In the genomic region with DNA sequence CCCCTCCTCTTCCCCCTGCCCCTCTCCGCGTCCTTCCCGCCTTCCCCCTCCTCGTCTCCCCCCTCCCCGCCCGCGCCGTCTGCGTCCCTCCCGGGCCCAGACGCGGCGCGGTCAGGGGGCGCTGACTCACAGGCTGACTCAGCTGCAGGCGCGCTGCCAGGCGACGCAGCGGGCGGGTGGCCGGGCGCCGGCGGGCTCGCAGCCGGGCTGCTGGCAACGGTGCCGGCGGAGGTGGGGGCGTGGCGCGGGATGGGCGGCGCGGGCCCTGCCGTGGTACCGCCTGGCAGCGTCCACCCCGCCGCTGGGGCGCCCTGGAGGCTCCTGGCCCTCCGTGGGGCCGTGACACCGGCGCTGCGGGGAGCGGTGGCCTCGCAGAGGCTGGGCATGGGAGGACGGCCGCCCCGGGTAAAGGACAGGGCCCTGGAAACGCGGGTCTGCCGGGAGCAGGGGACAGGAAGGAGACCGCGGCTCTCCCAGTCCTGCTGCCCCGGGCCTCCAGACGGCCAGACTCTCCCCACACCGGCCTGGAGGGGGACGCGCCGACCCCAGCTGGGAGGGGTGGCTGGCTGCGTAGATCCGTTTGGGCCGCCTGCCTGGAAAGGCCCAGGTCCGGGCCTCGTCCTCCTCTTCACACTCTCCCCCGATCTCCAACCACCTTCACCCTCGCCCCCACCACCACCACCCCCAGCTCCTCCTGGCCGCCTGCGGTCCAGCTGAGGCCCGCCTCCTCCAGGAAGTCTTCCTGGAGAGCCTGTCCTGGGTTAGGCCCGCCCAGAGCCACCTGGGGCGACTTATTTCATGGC, we compare ENCODE assay signal across 1 cellular context.
TF ChIP-seq lines count a peak whose summit lies in the region.

No MANE protein-coding gene starts in this region.

TF ChIP-seq in K562, 482 proteins besides CTCF, POLR2A, EP300 and RAD21 (continued from another document and continues in another):
- TF ChIP-seq, protein P1, sequence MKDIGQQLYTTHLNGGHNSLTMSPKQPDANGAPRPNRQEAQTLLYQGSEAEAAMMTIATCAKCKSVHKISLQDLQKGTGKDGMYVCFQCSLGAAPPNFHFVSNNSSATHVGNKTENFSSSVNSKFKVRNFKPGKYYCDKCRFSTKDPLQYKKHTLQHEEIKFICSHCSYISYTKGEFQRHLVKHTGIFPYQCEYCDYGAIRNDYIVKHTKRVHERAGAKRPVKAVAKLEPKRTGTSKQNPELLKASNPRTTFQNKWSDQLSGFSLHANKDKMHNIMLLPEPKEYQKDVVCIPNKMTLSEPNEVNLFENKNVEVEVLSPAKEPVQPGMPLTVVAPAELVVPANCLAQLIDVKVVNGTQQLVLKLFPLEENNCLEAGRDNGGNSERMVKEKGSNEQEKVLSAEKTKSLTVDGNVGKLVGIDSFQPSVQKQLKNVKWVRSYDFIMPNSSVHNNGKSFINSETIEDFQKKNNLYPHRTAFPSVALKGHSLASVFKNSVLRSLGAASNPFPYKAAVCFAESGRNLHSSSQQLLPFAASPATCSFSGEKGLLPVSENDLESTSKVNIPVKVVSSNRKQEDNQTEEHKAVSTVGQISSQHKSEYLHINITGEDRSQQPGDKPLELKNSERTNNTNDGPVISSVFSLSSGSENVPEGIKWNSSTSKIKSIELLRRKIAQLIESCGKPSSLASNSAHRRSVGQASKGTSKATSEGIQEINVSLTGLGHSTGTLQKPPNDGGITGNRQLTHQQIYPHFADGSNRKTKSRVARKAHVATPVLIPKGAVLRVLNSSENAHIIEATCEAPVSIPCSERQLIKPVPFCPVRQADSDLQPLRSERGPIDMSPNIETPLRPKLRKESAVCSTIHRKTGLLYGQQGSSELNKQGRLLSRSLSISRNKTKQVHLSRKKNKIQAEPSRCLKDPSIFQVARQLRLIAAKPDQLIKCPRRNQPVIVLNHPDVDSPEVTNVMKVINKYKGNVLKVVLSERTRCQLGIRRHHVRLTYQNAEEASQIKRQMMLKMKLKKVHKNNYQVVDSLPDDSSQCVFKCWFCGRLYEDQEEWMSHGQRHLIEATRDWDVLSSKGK (CRISPR knock-in tag; IDR thresholded peaks at IDR 0.05): no peak
- TF ChIP-seq NFIC (IDR thresholded peaks at IDR 0.05) (peak; percentile 89), POLR2AphosphoS5 (IDR thresholded peaks at IDR 0.05; ENCODE audit: control insufficient read depth, insufficient read depth, low read depth, low read length) (peak; percentile 47; the same call in 1 of the 2 replicates), ZNF696 (CRISPR knock-in tag; conservative IDR thresholded peaks at IDR 0.05) (no peak), POLR3G (IDR thresholded peaks at IDR 0.05; ENCODE audit: extremely low read depth, insufficient read length, insufficient replicate concordance) (no peak), SREBF1 (IDR thresholded peaks at IDR 0.05; ENCODE audit: borderline replicate concordance, low read depth, low read length) (no peak), ZNF311 (CRISPR knock-in tag; IDR thresholded peaks at IDR 0.05) (no peak), HIVEP1 (CRISPR knock-in tag; IDR thresholded peaks at IDR 0.05) (no peak), SMARCC2 (IDR thresholded peaks at IDR 0.05; ENCODE audit: low read depth) (peak; percentile 25; the same call in 1 of the 2 replicates), PHF21A (IDR thresholded peaks at IDR 0.05; ENCODE audit: borderline replicate concordance, low read depth) (no peak), E2F3 (CRISPR knock-in tag; IDR thresholded peaks at IDR 0.05) (no peak), HDAC8 (tag; IDR thresholded peaks at IDR 0.05) (no peak), POLR2AphosphoS2 (IDR thresholded peaks at IDR 0.05; ENCODE audit: low read length) (no peak), YY1 (IDR thresholded peaks at IDR 0.05; ENCODE audit: borderline replicate concordance in 1 of 3, control insufficient read depth in 1 of 3, extremely low read depth in 1 of 3, insufficient read depth in 3 of 3, insufficient read length in 1 of 3, insufficient replicate concordance in 2 of 3, low read depth in 1 of 3, low read length in 2 of 3) (peak in 1 of 3 experiments; percentile 70), XRCC5 (IDR thresholded peaks at IDR 0.05; ENCODE audit: low read depth, low read length) (0 out of 2 replicates have a peak, but pooled peaks have one; percentile 49), RBM14 (IDR thresholded peaks at IDR 0.05; ENCODE audit: borderline replicate concordance, insufficient read depth, low read depth, low read length) (no peak), EWSR1 (IDR thresholded peaks at IDR 0.05; ENCODE audit: borderline replicate concordance, low read depth, partially characterized antibody) (no peak), TSC22D4 (tag; IDR thresholded peaks at IDR 0.05) (no peak), NFATC3 (IDR thresholded peaks at IDR 0.05) (no peak), CEBPG (CRISPR knock-in tag; IDR thresholded peaks at IDR 0.05) (no peak), CEBPG (tag; conservative IDR thresholded peaks at IDR 0.05 in 1 of 2, IDR thresholded peaks at IDR 0.05 in 1 of 2) (no peak), NFE2 (IDR thresholded peaks at IDR 0.05; ENCODE audit: low read depth) (peak; percentile 86), NCOA6 (IDR thresholded peaks at IDR 0.05) (no peak), OTX1 (CRISPR knock-in tag; IDR thresholded peaks at IDR 0.05) (no peak), NFIX (CRISPR knock-in tag; IDR thresholded peaks at IDR 0.05; ENCODE audit: low read depth) (no peak), SMARCB1 (IDR thresholded peaks at IDR 0.05; ENCODE audit: insufficient read length, low read depth) (no peak), ELF2 (CRISPR knock-in tag; IDR thresholded peaks at IDR 0.05) (0 out of 2 replicates have a peak, but pooled peaks have one; percentile 14), HDAC1 (IDR thresholded peaks at IDR 0.05) (peak in 1 of 2 experiments; percentile 56; a peak in 1 of 4 replicates), SAFB (IDR thresholded peaks at IDR 0.05; ENCODE audit: borderline replicate concordance, low read depth, low read length) (0 out of 2 replicates have a peak, but pooled peaks have one; percentile 13), TAF9B (IDR thresholded peaks at IDR 0.05; ENCODE audit: partially characterized antibody) (no peak), ZKSCAN3 (CRISPR knock-in tag; IDR thresholded peaks at IDR 0.05) (no peak), MEF2A (IDR thresholded peaks at IDR 0.05; ENCODE audit: control insufficient read depth, low read depth, low read length) (no peak), NFRKB (IDR thresholded peaks at IDR 0.05; ENCODE audit: low read depth) (peak; percentile 30; the same call in 1 of the 2 replicates)
- TF ChIP-seq, protein P2, sequence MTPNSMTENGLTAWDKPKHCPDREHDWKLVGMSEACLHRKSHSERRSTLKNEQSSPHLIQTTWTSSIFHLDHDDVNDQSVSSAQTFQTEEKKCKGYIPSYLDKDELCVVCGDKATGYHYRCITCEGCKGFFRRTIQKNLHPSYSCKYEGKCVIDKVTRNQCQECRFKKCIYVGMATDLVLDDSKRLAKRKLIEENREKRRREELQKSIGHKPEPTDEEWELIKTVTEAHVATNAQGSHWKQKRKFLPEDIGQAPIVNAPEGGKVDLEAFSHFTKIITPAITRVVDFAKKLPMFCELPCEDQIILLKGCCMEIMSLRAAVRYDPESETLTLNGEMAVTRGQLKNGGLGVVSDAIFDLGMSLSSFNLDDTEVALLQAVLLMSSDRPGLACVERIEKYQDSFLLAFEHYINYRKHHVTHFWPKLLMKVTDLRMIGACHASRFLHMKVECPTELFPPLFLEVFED (CRISPR knock-in tag; conservative IDR thresholded peaks at IDR 0.05): no peak
- TF ChIP-seq, protein P3, sequence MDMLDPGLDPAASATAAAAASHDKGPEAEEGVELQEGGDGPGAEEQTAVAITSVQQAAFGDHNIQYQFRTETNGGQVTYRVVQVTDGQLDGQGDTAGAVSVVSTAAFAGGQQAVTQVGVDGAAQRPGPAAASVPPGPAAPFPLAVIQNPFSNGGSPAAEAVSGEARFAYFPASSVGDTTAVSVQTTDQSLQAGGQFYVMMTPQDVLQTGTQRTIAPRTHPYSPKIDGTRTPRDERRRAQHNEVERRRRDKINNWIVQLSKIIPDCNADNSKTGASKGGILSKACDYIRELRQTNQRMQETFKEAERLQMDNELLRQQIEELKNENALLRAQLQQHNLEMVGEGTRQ (CRISPR knock-in tag; IDR thresholded peaks at IDR 0.05): no peak
- TF ChIP-seq, protein P4, sequence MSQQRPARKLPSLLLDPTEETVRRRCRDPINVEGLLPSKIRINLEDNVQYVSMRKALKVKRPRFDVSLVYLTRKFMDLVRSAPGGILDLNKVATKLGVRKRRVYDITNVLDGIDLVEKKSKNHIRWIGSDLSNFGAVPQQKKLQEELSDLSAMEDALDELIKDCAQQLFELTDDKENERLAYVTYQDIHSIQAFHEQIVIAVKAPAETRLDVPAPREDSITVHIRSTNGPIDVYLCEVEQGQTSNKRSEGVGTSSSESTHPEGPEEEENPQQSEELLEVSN (IDR thresholded peaks at IDR 0.05; ENCODE audit: borderline replicate concordance in 1 of 2, extremely low read depth in 1 of 2, insufficient read depth in 1 of 2, insufficient read length in 1 of 2, low read depth in 1 of 2, low read length in 1 of 2, poor library complexity in 1 of 2, severe bottlenecking in 1 of 2): peak; percentile 41 to 84
- TF ChIP-seq, protein P5, sequence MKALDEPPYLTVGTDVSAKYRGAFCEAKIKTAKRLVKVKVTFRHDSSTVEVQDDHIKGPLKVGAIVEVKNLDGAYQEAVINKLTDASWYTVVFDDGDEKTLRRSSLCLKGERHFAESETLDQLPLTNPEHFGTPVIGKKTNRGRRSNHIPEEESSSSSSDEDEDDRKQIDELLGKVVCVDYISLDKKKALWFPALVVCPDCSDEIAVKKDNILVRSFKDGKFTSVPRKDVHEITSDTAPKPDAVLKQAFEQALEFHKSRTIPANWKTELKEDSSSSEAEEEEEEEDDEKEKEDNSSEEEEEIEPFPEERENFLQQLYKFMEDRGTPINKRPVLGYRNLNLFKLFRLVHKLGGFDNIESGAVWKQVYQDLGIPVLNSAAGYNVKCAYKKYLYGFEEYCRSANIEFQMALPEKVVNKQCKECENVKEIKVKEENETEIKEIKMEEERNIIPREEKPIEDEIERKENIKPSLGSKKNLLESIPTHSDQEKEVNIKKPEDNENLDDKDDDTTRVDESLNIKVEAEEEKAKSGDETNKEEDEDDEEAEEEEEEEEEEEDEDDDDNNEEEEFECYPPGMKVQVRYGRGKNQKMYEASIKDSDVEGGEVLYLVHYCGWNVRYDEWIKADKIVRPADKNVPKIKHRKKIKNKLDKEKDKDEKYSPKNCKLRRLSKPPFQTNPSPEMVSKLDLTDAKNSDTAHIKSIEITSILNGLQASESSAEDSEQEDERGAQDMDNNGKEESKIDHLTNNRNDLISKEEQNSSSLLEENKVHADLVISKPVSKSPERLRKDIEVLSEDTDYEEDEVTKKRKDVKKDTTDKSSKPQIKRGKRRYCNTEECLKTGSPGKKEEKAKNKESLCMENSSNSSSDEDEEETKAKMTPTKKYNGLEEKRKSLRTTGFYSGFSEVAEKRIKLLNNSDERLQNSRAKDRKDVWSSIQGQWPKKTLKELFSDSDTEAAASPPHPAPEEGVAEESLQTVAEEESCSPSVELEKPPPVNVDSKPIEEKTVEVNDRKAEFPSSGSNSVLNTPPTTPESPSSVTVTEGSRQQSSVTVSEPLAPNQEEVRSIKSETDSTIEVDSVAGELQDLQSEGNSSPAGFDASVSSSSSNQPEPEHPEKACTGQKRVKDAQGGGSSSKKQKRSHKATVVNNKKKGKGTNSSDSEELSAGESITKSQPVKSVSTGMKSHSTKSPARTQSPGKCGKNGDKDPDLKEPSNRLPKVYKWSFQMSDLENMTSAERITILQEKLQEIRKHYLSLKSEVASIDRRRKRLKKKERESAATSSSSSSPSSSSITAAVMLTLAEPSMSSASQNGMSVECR (CRISPR knock-in tag; IDR thresholded peaks at IDR 0.05): peak; percentile 23; the same call in 1 of the 2 replicates
- TF ChIP-seq, protein P6, sequence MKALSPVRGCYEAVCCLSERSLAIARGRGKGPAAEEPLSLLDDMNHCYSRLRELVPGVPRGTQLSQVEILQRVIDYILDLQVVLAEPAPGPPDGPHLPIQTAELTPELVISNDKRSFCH (CRISPR knock-in tag; IDR thresholded peaks at IDR 0.05): no peak
- TF ChIP-seq, protein P6 (tag; IDR thresholded peaks at IDR 0.05): 0 out of 2 replicates have a peak, but pooled peaks have one; percentile 22
- TF ChIP-seq, protein P7, sequence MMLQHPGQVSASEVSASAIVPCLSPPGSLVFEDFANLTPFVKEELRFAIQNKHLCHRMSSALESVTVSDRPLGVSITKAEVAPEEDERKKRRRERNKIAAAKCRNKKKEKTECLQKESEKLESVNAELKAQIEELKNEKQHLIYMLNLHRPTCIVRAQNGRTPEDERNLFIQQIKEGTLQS (IDR thresholded peaks at IDR 0.05): peak; percentile 32
- TF ChIP-seq, protein P7 (CRISPR knock-in tag; conservative IDR thresholded peaks at IDR 0.05): 0 out of 2 replicates have a peak, but pooled peaks have one; percentile 58
- TF ChIP-seq, protein P8, sequence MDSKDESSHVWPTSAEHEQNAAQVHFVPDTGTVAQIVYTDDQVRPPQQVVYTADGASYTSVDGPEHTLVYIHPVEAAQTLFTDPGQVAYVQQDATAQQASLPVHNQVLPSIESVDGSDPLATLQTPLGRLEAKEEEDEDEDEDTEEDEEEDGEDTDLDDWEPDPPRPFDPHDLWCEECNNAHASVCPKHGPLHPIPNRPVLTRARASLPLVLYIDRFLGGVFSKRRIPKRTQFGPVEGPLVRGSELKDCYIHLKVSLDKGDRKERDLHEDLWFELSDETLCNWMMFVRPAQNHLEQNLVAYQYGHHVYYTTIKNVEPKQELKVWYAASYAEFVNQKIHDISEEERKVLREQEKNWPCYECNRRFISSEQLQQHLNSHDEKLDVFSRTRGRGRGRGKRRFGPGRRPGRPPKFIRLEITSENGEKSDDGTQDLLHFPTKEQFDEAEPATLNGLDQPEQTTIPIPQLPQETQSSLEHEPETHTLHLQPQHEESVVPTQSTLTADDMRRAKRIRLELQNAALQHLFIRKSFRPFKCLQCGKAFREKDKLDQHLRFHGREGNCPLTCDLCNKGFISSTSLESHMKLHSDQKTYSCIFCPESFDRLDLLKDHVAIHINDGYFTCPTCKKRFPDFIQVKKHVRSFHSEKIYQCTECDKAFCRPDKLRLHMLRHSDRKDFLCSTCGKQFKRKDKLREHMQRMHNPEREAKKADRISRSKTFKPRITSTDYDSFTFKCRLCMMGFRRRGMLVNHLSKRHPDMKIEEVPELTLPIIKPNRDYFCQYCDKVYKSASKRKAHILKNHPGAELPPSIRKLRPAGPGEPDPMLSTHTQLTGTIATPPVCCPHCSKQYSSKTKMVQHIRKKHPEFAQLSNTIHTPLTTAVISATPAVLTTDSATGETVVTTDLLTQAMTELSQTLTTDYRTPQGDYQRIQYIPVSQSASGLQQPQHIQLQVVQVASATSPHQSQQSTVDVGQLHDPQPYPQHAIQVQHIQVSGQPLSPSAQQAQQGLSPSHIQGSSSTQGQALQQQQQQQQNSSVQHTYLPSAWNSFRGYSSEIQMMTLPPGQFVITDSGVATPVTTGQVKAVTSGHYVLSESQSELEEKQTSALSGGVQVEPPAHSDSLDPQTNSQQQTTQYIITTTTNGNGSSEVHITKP (IDR thresholded peaks at IDR 0.05; ENCODE audit: partially characterized antibody): peak; percentile 36
- TF ChIP-seq, protein P9, sequence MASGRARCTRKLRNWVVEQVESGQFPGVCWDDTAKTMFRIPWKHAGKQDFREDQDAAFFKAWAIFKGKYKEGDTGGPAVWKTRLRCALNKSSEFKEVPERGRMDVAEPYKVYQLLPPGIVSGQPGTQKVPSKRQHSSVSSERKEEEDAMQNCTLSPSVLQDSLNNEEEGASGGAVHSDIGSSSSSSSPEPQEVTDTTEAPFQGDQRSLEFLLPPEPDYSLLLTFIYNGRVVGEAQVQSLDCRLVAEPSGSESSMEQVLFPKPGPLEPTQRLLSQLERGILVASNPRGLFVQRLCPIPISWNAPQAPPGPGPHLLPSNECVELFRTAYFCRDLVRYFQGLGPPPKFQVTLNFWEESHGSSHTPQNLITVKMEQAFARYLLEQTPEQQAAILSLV (tag; IDR thresholded peaks at IDR 0.05): no peak
